ENCODE assay signal across 8 cellular contexts in genomic region chr15:51970981-51971352, GRCh38. TPM values are rescaled to one million over a fixed set of nuclear protein-coding genes. Genes with fewer than 3 reads are reported as not detected.
DNase-seq lines count a peak whose midpoint lies in the region; ATAC-seq and TF ChIP-seq lines count a peak whose summit lies in the region.

No MANE protein-coding gene starts in this region.

- H3K27ac ChIP-seq in CD8-positive, alpha-beta memory T cell (ENCODE audit: low read depth, low read length): peak overlapping the region; percentile 70
- H3K27ac ChIP-seq in OCI-LY1 (ENCODE audit: low read depth, low read length, poor library complexity, severe bottlenecking): peak overlapping the region; percentile 59

- CTCF ChIA-PET in CD8-positive, alpha-beta memory T cell (lab: Charles Lee): interaction anchor here (0.9 to 1.7 kb wide), 8 partner anchors 9 to 257 kb away, joined by 3 to 9 read pairs (median 4); no protein-coding TSS in a partner anchor
- CTCF ChIA-PET in HEK293T (lab: Yijun Ruan, JAX): interaction anchor here (1.0 to 1.1 kb wide), 2 partner anchors 53 to 108 kb away, joined by 3 read pairs; no protein-coding TSS in a partner anchor

- no peaks in the 10 kb centered on the region for H3K9me2 ChIP-seq in OCI-LY1 (ENCODE audit: low read depth, low read length)

- H3K4me1 Mint-ChIP-seq in CD8-positive, alpha-beta memory T cell: peaks cover 31% of the 10 kb centered on the region in 3 donors
- peaks cover 27% of the 10 kb centered on the region for H3K4me1 Mint-ChIP-seq in osteocyte (ENCODE audit: unreplicated experiment)

- H3F3A ChIP-seq in OCI-LY1 (ENCODE audit: insufficient read depth, low read length): no peaks in the 10 kb centered on the region

- POLR2A ChIA-PET in CD8-positive, alpha-beta memory T cell (lab: Charles Lee): interaction anchor here (0.5 to 2.3 kb wide), 7 partner anchors 9 to 1546 kb away, joined by 3 to 11 read pairs (median 3); no protein-coding TSS in a partner anchor
- POLR2A ChIA-PET in HEK293T (lab: Yijun Ruan, JAX): interaction anchor here (0.5 to 2.1 kb wide), 16 partner anchors 9 to 126 kb away, joined by 3 to 18 read pairs (median 4); no protein-coding TSS in a partner anchor

- H3K4me2 ChIP-seq in OCI-LY1 (ENCODE audit: low read length): peak overlapping the region; percentile 85

- H3K4me1 ChIP-seq in CD8-positive, alpha-beta memory T cell (ENCODE audit: insufficient read depth, low read length): peaks cover 18% of the 10 kb centered on the region
- H3K4me1 ChIP-seq in OCI-LY1 (ENCODE audit: insufficient read depth, low read length, severe bottlenecking): peaks cover 20% of the 10 kb centered on the region

- no peaks in the 10 kb centered on the region for H3K27me3 ChIP-seq in CD8-positive, alpha-beta memory T cell (ENCODE audit: insufficient read depth, low read length, poor library complexity, severe bottlenecking)
- no peaks in the 10 kb centered on the region for H3K27me3 ChIP-seq in OCI-LY1 (ENCODE audit: insufficient read depth, low read length)

- H3K27ac Mint-ChIP-seq in CD8-positive, alpha-beta memory T cell: peak overlapping the region; percentile 91 to 99 (median 96)
- H3K27ac Mint-ChIP-seq in osteocyte (ENCODE audit: unreplicated experiment): peak overlapping the region; percentile 97

- peaks cover 3% of the 10 kb centered on the region for H3K9me3 ChIP-seq in CD8-positive, alpha-beta memory T cell (ENCODE audit: low read length)
- peaks cover 6% of the 10 kb centered on the region for H3K9me3 ChIP-seq in OCI-LY1 (ENCODE audit: low read length)

- peak overlapping the region; percentile 70 for H3K4me3 ChIP-seq in CD8-positive, alpha-beta memory T cell (ENCODE audit: low read length)
- H3K4me3 ChIP-seq in OCI-LY1 (ENCODE audit: low read depth, low read length, poor library complexity, severe bottlenecking) (peak overlapping the region; percentile 97), epithelial cell of esophagus (ENCODE audit: low read length) (peak overlapping the region; percentile 95)

- no peak overlapping the region for H2AFZ ChIP-seq in OCI-LY1 (ENCODE audit: low read length)

- peak overlapping the region; percentile 94 to 98 (median 96) for H3K4me3 Mint-ChIP-seq in CD8-positive, alpha-beta memory T cell
- H3K4me3 Mint-ChIP-seq in osteocyte (ENCODE audit: unreplicated experiment): peak overlapping the region; percentile 98

- peaks cover 9 to 20% (median 17%) of the 10 kb centered on the region in 3 donors for H3K36me3 Mint-ChIP-seq in CD8-positive, alpha-beta memory T cell
- peaks cover 19% of the 10 kb centered on the region for H3K36me3 Mint-ChIP-seq in osteocyte (ENCODE audit: unreplicated experiment)

- peak; percentile 22 for ATAC-seq in GM21529 (IDR thresholded peaks at IDR 0.05; ENCODE audit: unreplicated experiment)

- H3K36me3 ChIP-seq in CD8-positive, alpha-beta memory T cell (ENCODE audit: insufficient read depth, low read length): peaks cover 5% of the 10 kb centered on the region
- H3K36me3 ChIP-seq in OCI-LY1 (ENCODE audit: insufficient read depth, low read length): peaks cover 13% of the 10 kb centered on the region

- peak overlapping the region; percentile 97 for H3K9ac ChIP-seq in OCI-LY1 (ENCODE audit: low read length)

- no peaks in the 10 kb centered on the region for H4K20me1 ChIP-seq in OCI-LY1 (ENCODE audit: insufficient read depth, low read length)

- H3K79me2 ChIP-seq in OCI-LY1 (ENCODE audit: insufficient read depth, low read length): peaks cover 51% of the 10 kb centered on the region

- TF ChIP-seq CTCF in OCI-LY1 (IDR thresholded peaks at IDR 0.05; ENCODE audit: low read length): no peak
- TF ChIP-seq CTCF in epithelial cell of esophagus (IDR thresholded peaks at IDR 0.05; ENCODE audit: insufficient read depth, low read depth, low read length, missing control alignments): no peak
- TF ChIP-seq CTCF in osteocyte (IDR thresholded peaks at IDR 0.05): no peak

- peaks cover 0 to 15% (median 13%) of the 10 kb centered on the region in 5 donors for H3K9me3 Mint-ChIP-seq in CD8-positive, alpha-beta memory T cell
- H3K9me3 Mint-ChIP-seq in osteocyte (ENCODE audit: unreplicated experiment): peaks cover 4% of the 10 kb centered on the region

- H3K27me3 Mint-ChIP-seq in CD8-positive, alpha-beta memory T cell: peaks cover 0 to 4% of the 10 kb centered on the region in 2 donors
- H3K27me3 Mint-ChIP-seq in osteocyte (ENCODE audit: unreplicated experiment): no peaks in the 10 kb centered on the region

- DNase-seq in CD8-positive, alpha-beta memory T cell: no peak
- DNase-seq in epithelial cell of esophagus (ENCODE audit: low read depth): no peak
- DNase-seq in osteocyte (ENCODE audit: extremely low spot score, unreplicated experiment): no peak
- DNase-seq in NCI-H1105 (lab: John Stamatoyannopoulos, UW): no peak
- DNase-seq in HEK293T (ENCODE audit: extremely low spot score): no peak
- DNase-seq in KG1 (lab: John Stamatoyannopoulos, UW): no peak

TF ChIP-seq in HEK293T, 16 proteins besides CTCF, POLR2A, EP300 and RAD21:
- TF ChIP-seq ELF4 (IDR thresholded peaks at IDR 0.05) (no peak), FOXM1 (IDR thresholded peaks at IDR 0.05; ENCODE audit: borderline replicate concordance) (no peak), FOXK2 (IDR thresholded peaks at IDR 0.05) (no peak), HDGF (IDR thresholded peaks at IDR 0.05; ENCODE audit: borderline replicate concordance) (no peak)
TF ChIP-seq in HEK293T: peak in this region for 0.

RNA-seq across cellular contexts. Expression of gene LEO1, which starts 0.6 kb away (rescaled TPM):
- 10 to 100 TPM; 36.0 to 38.2 TPM for total RNA-seq in CD8-positive, alpha-beta memory T cell
- 27.3 TPM for polyA plus RNA-seq in CD8-positive, alpha-beta memory T cell
- 17.9 and 19.4 TPM in 2 replicates for total RNA-seq in osteocyte

RNA-seq across cellular contexts. Expression of gene MAPK6, which starts 48.1 kb away (rescaled TPM):
- total RNA-seq in CD8-positive, alpha-beta memory T cell: 100 to 1,000 TPM in 1 of 2 experiments, 10 to 100 TPM in 1; 97.6 to 103 TPM
- 7.9 TPM for polyA plus RNA-seq in CD8-positive, alpha-beta memory T cell
- 44.3 and 46.1 TPM in 2 replicates for total RNA-seq in osteocyte
